In the genomic region with DNA sequence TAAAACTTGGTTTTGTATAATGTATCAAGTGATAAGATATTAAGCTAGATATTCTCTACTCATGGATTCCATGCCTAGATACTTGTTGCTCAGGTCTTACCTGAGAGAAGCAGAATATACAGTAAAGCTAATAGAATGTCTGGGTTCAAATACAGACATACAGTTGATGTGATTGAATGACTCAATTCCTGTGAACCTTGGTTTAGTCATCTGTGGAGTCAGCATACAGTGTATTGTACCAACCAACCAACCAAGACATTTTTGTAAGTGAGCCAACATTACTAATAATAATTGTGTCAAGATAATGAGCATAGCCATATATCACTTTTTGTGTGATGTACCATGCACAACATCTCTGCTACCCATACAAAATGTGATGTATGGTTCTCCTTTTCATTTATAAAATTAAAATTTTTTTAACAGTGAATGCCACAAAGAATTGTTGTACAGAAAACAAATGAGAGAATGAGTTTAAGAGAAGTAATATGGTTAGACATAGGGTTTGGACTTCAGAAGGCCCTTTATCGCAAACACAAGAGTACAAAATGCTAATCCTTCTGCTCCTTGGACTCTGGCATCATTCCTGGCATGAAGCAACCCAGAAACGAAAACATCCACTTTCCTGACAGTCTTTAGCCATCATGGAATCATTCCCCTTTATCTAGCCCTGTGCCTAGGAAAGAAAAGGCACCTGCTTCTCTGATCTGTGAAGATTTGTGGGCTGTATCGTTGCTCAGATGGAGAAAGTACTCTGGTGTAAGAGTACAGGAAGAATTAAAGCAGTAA, we compare ENCODE assay signal across 18 cellular contexts.
"Had no signal": no experiment of that assay in that cellular context is flagged by ENCODE, and none has a peak within 500 bp of the region (broad histone marks: within the 10 kb centered on the region; RNA-seq: fewer than 3 reads in every experiment).

No MANE protein-coding gene starts in this region.

- DNase-seq: activated naive CD8-positive, alpha-beta T cell treated with anti-CD3 and anti-CD28 coated beads for 36 hours; amygdala; endodermal cell; foreskin melanocyte; head of caudate nucleus; mucosa of descending colon; naive thymus-derived CD4-positive, alpha-beta T cell; SK-N-SH; stimulated activated CD4-positive, alpha-beta T cell treated with anti-CD3 and anti-CD28 coated beads, Interleukin-15, amount 100 ng/mL, for 24 hours; stimulated activated CD4-positive, alpha-beta T cell treated with anti-CD3 and anti-CD28 coated beads, Interleukin-4, amount 100 ng/mL, for 1 hour; stimulated activated naive B cell treated with anti-CD40 and anti-IgM and Interleukin-4, amounts not matched to agents 10 μg/mL and 1 μg/mL and 100 μg/mL, for 72 hours; T-cell; T-helper 9 cell had no signal

- H3K4me3 ChIP-seq: cardiac muscle cell, mucosa of descending colon, right atrium auricular region, skin epidermis, tibial nerve had no signal

- ATAC-seq: mucosa of descending colon; naive thymus-derived CD4-positive, alpha-beta T cell; stimulated activated naive B cell treated with anti-CD40 and anti-IgM and Interleukin-4, amounts not matched to agents 10 μg/mL and 1 μg/mL and 100 μg/mL, for 72 hours; T-cell had no signal

- H3K27ac ChIP-seq: cardiac muscle cell, neutrophil, right atrium auricular region, skin epidermis, tibial nerve had no signal
